Comparison of ENCODE assay signal across 8 cellular contexts in the genomic region with DNA sequence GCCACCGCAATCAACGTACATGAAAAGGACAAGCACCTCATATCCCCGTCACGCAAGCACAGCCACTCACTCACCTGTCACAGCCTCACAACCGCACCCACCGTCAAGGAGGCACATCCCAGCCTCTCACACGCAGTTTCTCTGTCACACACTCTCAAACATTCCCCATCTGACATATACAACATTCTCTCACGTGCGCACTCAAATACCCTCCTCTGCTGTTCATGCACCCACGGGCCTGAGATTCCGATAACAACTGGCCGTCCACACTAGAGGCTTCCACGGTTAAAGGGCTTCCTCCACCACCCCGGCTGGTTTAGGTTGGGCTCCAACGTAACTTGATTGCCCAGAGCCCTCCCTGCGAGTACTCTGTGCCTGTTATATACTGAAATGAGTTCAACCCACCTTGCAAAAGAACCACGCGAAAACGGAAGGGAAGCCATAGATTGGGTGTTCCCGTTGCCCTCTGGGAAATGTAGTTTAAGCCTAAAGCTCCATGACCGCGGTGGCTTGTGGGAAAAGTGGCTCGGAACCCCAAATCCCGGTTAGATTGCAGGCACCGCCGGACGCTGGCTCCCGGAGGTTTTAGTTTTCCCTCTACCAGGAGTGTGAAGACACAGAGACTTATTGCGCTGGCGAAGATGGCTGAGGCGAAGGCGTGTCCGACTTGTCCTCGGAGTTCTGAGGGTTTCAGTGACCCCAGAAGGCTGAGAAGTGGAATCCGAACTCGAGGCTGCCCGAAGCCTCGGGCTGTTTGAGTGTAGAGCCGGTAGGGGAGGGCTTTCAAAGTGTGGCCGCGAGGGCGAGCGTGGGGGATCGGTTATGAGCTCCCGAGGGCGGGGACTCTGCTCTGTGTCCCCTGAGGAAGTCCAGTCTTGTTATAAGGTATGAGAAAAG. TPM values are rescaled to one million over a fixed set of nuclear protein-coding genes. Genes with fewer than 3 reads are reported as not detected.
DNase-seq lines count a peak whose midpoint lies in the region; ATAC-seq and TF ChIP-seq lines count a peak whose summit lies in the region.

A gene (minus strand): TSS at position 448 of the 897 bp plus-strand sequence. CDS start 5,857 bp downstream, outside the sequence.

- no peaks in the 10 kb centered on the region for H3K27me3 Mint-ChIP-seq in type B pancreatic cell

- intact Hi-C loops in adrenal gland (cut with DNase I): no loop called here
- intact Hi-C loops in heart right ventricle (cut with DNase I): loop anchor here in 1 of 10 donors (5.0 kb wide), 1 partner anchor 38 kb away; no protein-coding TSS in a partner anchor

- H3K4me3 Mint-ChIP-seq in type B pancreatic cell: peak within 1 kb of the TSS; percentile 99

- no peaks in the 10 kb centered on the region for H3K27me3 ChIP-seq in adrenal gland
- H3K27me3 ChIP-seq in heart right ventricle: no peaks in the 10 kb centered on the region

- DNase-seq in GM12864 (ENCODE audit: low read depth) (peak; percentile 82), NCI-H1436 (lab: John Stamatoyannopoulos, UW) (peak; percentile 86), SW480 (ENCODE audit: low spot score) (peak; percentile 92), adrenal gland (peak; percentile 84 to 94 (median 87)), heart right ventricle (peak; percentile 80 to 91), pons (ENCODE audit: low spot score) (peak; percentile 95), type B pancreatic cell (ENCODE audit: extremely low spot score, unreplicated experiment) (peak; percentile 82)

- 0 to 1% (median 1%) methylated on average over 16 to 46 of the region's 46 CpGs for WGBS in adrenal gland, 4 donors
- 0% methylated on average over 46 of the region's 46 CpGs for WGBS in heart right ventricle, 2 donors

- H3K4me3 ChIP-seq in GM12864 (ENCODE audit: low read depth, low read length) (peak within 1 kb of the TSS; percentile 90), adrenal gland (peak within 1 kb of the TSS; percentile 4 to 89 (median 29)), heart right ventricle (peak within 1 kb of the TSS; percentile 52 to 99 (median 78))

- H3K4me1 ChIP-seq in adrenal gland (replicated peaks in 1 of 2) (peaks cover 9 to 17% of the 10 kb centered on the region in 2 donors), heart right ventricle (peaks cover 2 to 19% (median 14%) of the 10 kb centered on the region in 9 donors)

- ATAC-seq in HG02759 (IDR thresholded peaks at IDR 0.05; ENCODE audit: unreplicated experiment): peak; percentile 85
- peak; percentile 96 to 99 (median 98) for ATAC-seq in heart right ventricle

- H3K36me3 ChIP-seq in adrenal gland (replicated peaks in 1 of 2): no peaks in the 10 kb centered on the region
- H3K36me3 ChIP-seq in heart right ventricle: no peaks in the 10 kb centered on the region

- TF ChIP-seq CTCF in GM12864 (IDR thresholded peaks at IDR 0.05; ENCODE audit: low read depth, low read length, missing control alignments) (no peak), adrenal gland (IDR thresholded peaks at IDR 0.05) (peak in 4 of 6 experiments; percentile 20 to 43 (median 28)), heart right ventricle (IDR thresholded peaks at IDR 0.05) (peak in 5 of 9 donors; percentile 8 to 37 (median 29)), type B pancreatic cell (conservative IDR thresholded peaks at IDR 0.05) (peak; percentile 54)

- peaks cover 23% of the 10 kb centered on the region for H3K36me3 Mint-ChIP-seq in type B pancreatic cell

- peak within 1 kb of the TSS; percentile 97 for H3K27ac Mint-ChIP-seq in type B pancreatic cell

- peaks cover 0 to 8% (median 0%) of the 10 kb centered on the region in 3 donors for H3K9me3 ChIP-seq in adrenal gland (replicated peaks in 1 of 3)
- peaks cover 0 to 45% (median 12%) of the 10 kb centered on the region in 11 donors for H3K9me3 ChIP-seq in heart right ventricle

- H3K27ac ChIP-seq in adrenal gland (peak within 1 kb of the TSS; percentile 4 to 93 (median 81)), heart right ventricle (peak within 1 kb of the TSS; percentile 79 to 92 (median 90))

- peaks cover 12% of the 10 kb centered on the region for H3K9me3 Mint-ChIP-seq in type B pancreatic cell

- peak; percentile 32 to 76 for TF ChIP-seq POLR2A in adrenal gland (IDR thresholded peaks at IDR 0.05)

- peaks cover 9% of the 10 kb centered on the region for H3K4me1 Mint-ChIP-seq in type B pancreatic cell (ENCODE audit: unreplicated experiment)

RNA-seq across cellular contexts. Expression of the gene that starts here (rescaled TPM):
- total RNA-seq in adrenal gland (10 to 100 TPM in 5 of 8 donors, 1 to 10 TPM in 3; 3.4 to 19.1 (median 14.9) TPM), heart right ventricle (10 to 100 TPM in 6 of 10 donors, 1 to 10 TPM in 4; 6.9 to 14.1 (median 10.4) TPM), type B pancreatic cell (ENCODE audit: low replicate concordance) (8.9 and 12.5 TPM in 2 replicates)
- polyA plus RNA-seq in adrenal gland (1 to 10 TPM in 2 of 3 donors, under 1 TPM in 1; 0.77 to 6.8 (median 1.9) TPM), heart right ventricle (1 to 10 TPM in 1 of 2 donors, under 1 TPM in 1; 0.99 to 1.3 TPM)

Comparison
In these comparisons a context has a peak if more than half of its experiments do, and no peak if none do; other contexts are left out.
1. Peak in every context shown above with its lines: DNase-seq, ATAC-seq, H3K4me3 ChIP-seq and H3K27ac ChIP-seq.
2. H3K4me3 ChIP-seq: peak in every context shown above with its lines; median percentile 90 in GM12864; 78 in heart right ventricle; 29 in adrenal gland.